In the genomic region with DNA sequence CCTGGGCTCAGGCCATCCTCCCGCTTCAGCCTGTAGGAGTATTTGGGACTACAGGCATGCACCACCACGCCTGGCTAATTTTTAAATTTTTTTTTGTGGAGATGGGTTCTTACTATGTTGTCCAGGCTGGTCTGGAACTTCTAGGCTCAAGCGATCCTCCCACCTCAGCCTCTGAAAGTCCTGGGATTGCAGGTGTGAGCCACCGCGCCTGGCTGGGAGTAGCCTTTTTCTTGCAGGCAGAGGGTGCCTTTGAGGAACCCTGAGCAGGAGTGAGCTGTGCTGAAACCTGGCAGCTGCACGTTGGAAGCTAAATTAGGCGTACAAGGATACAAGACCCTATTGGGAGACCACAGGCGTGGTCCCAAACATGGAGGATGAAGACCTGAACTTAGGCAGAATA, we compare ENCODE assay signal across 11 cellular contexts. TPM values are rescaled to one million over a fixed set of nuclear protein-coding genes. Genes with fewer than 3 reads are reported as not detected.
DNase-seq lines count a peak whose midpoint lies in the region; ATAC-seq and TF ChIP-seq lines count a peak whose summit lies in the region.
"Had no signal": no experiment of that assay in that cellular context is flagged by ENCODE, and none has a peak within 500 bp of the region (broad histone marks: within the 10 kb centered on the region; RNA-seq: fewer than 3 reads in every experiment).

No MANE protein-coding gene starts in this region.

- peaks cover 2% of the 10 kb centered on the region for H3K36me3 Mint-ChIP-seq in activated naive CD4-positive, alpha-beta T cell treated with anti-CD3 and anti-CD28 coated beads, Interleukin-2, amount 50 U/mL, for 24 hours
- no peaks in the 10 kb centered on the region for H3K36me3 Mint-ChIP-seq in activated naive CD4-positive, alpha-beta T cell treated with anti-CD3 and anti-CD28 coated beads, Interleukin-2, amount 50 U/mL, for 72 hours
- peaks cover 8% of the 10 kb centered on the region for H3K36me3 Mint-ChIP-seq in WTC11

- peaks cover 48% of the 10 kb centered on the region for H3K4me1 Mint-ChIP-seq in activated naive CD4-positive, alpha-beta T cell treated with anti-CD3 and anti-CD28 coated beads, Interleukin-2, amount 50 U/mL, for 24 hours
- peaks cover 22% of the 10 kb centered on the region for H3K4me1 Mint-ChIP-seq in WTC11

- H3K27me3 Mint-ChIP-seq in activated naive CD4-positive, alpha-beta T cell treated with anti-CD3 and anti-CD28 coated beads, Interleukin-2, amount 50 U/mL, for 24 hours, result no peaks in the 10 kb centered on the region
- no peaks in the 10 kb centered on the region for H3K27me3 Mint-ChIP-seq in WTC11 (ENCODE audit: low read depth)

- peak overlapping the region; percentile 86 for H3K27ac ChIP-seq in upper lobe of right lung

- H3K27me3 ChIP-seq in upper lobe of right lung, result no peaks in the 10 kb centered on the region
- no peaks in the 10 kb centered on the region; the same call in 1 of the 2 replicates for H3K27me3 ChIP-seq in BE2C

- H3K9me3 ChIP-seq in mucosa of descending colon (no peaks in the 10 kb centered on the region), upper lobe of right lung (no peaks in the 10 kb centered on the region), BE2C (no peaks in the 10 kb centered on the region)

- H3K4me1 ChIP-seq in mucosa of descending colon (ENCODE audit: low read depth) (peaks cover 19% of the 10 kb centered on the region), upper lobe of right lung (peaks cover 32% of the 10 kb centered on the region), BE2C (peaks cover 2% of the 10 kb centered on the region; the same call in 1 of the 2 replicates)

- POLR2A ChIA-PET in WTC11 (lab: Charles Lee), result no interaction called here

- peak overlapping the region; percentile 82 for H3K27ac Mint-ChIP-seq in activated naive CD4-positive, alpha-beta T cell treated with anti-CD3 and anti-CD28 coated beads, Interleukin-2, amount 50 U/mL, for 24 hours
- H3K27ac Mint-ChIP-seq in activated naive CD4-positive, alpha-beta T cell treated with anti-CD3 and anti-CD28 coated beads, Interleukin-2, amount 50 U/mL, for 72 hours, result peak overlapping the region in 1 of 2 donors; percentile 80
- H3K27ac Mint-ChIP-seq in WTC11, result peak overlapping the region; percentile 79; the same call in 1 of the 2 replicates

- CTCF ChIA-PET in WTC11 (lab: Charles Lee), result no interaction called here

- ATAC-seq in activated naive CD4-positive, alpha-beta T cell treated with anti-CD3 and anti-CD28 coated beads, Interleukin-2, amount 50 U/mL, for 72 hours, result no peak
- ATAC-seq in WTC11, result no peak
- no peak for ATAC-seq in mucosa of descending colon
- ATAC-seq in upper lobe of right lung, result no peak

- H3K36me3 ChIP-seq in mucosa of descending colon (ENCODE audit: low read depth) (no peaks in the 10 kb centered on the region), upper lobe of right lung (peaks cover 26% of the 10 kb centered on the region), BE2C (peaks cover 15% of the 10 kb centered on the region)

- DNase-seq in activated naive CD4-positive, alpha-beta T cell treated with anti-CD3 and anti-CD28 coated beads, Interleukin-2, amount 50 U/mL, for 72 hours (ENCODE audit: low spot score in 2 of 2), result no peak
- DNase-seq in WTC11 (ENCODE audit: low spot score) (no peak), mucosa of descending colon (peak in 2 of 3 donors; percentile 24 to 53), upper lobe of right lung (no peak), GM20000 (ENCODE audit: low spot score) (no peak), BE2C (no peak), NCI-H2196 (lab: John Stamatoyannopoulos, UW; ENCODE audit: unreplicated experiment) (no peak)
- DNase-seq: NCI-H1436 treated with DMSO at 0.1 percent for 48 hours had no signal

- peak overlapping the region; percentile 87 for H3K4me3 Mint-ChIP-seq in activated naive CD4-positive, alpha-beta T cell treated with anti-CD3 and anti-CD28 coated beads, Interleukin-2, amount 50 U/mL, for 24 hours
- H3K4me3 Mint-ChIP-seq in WTC11, result no peak overlapping the region

- TF ChIP-seq CTCF in WTC11 (IDR thresholded peaks at IDR 0.05), result no peak
- TF ChIP-seq CTCF in mucosa of descending colon (IDR thresholded peaks at IDR 0.05), result no peak
- no peak for TF ChIP-seq CTCF in upper lobe of right lung (IDR thresholded peaks at IDR 0.05)
- no peak for TF ChIP-seq CTCF in GM20000 (IDR thresholded peaks at IDR 0.05; ENCODE audit: extremely low read depth, missing control alignments)
- TF ChIP-seq CTCF in BE2C (IDR thresholded peaks at IDR 0.05; ENCODE audit: low read depth, low read length), result no peak

- intact Hi-C loops in mucosa of descending colon (cut with DNase I, micrococcal nuclease), result no loop called here
- intact Hi-C loops in upper lobe of right lung (cut with DNase I), result no loop called here

- no peaks in the 10 kb centered on the region for H3K9me3 Mint-ChIP-seq in activated naive CD4-positive, alpha-beta T cell treated with anti-CD3 and anti-CD28 coated beads, Interleukin-2, amount 50 U/mL, for 24 hours
- no peaks in the 10 kb centered on the region for H3K9me3 Mint-ChIP-seq in activated naive CD4-positive, alpha-beta T cell treated with anti-CD3 and anti-CD28 coated beads, Interleukin-2, amount 50 U/mL, for 72 hours
- no peaks in the 10 kb centered on the region for H3K9me3 Mint-ChIP-seq in WTC11
- H3K9me3 Mint-ChIP-seq: HFFc6 had no signal

- H3K4me3 ChIP-seq in mucosa of descending colon (no peak overlapping the region), upper lobe of right lung (no peak overlapping the region), BE2C (ENCODE audit: low read depth, low read length) (no peak overlapping the region)

TF ChIP-seq in WTC11, 78 proteins besides CTCF, POLR2A, EP300 and RAD21:
- TF ChIP-seq, protein P1, sequence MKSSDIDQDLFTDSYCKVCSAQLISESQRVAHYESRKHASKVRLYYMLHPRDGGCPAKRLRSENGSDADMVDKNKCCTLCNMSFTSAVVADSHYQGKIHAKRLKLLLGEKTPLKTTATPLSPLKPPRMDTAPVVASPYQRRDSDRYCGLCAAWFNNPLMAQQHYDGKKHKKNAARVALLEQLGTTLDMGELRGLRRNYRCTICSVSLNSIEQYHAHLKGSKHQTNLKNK (CRISPR knock-in tag; IDR thresholded peaks at IDR 0.05), result no peak

RNA-seq across cellular contexts. Expression of a gene that starts 8.0 kb away (rescaled TPM):
- 10 to 100 TPM in 1 of 2 donors, 1 to 10 TPM in 1; 8.1 to 86.8 TPM for total RNA-seq in activated naive CD4-positive, alpha-beta T cell treated with anti-CD3 and anti-CD28 coated beads, Interleukin-2, amount 50 U/mL, for 72 hours
- total RNA-seq in WTC11 (2021) (25.4 to 27.9 TPM (median 27.4 TPM) in 3 replicates), mucosa of descending colon (100 to 1,000 TPM; 142 to 221 (median 165) TPM), upper lobe of right lung (169 TPM)
- 110 TPM for polyA plus RNA-seq in BE2C (2012; ENCODE audit: insufficient read depth, insufficient read length, low read depth)

RNA-seq across cellular contexts. Expression of a gene that starts 11.2 kb away (rescaled TPM):
- total RNA-seq in activated naive CD4-positive, alpha-beta T cell treated with anti-CD3 and anti-CD28 coated beads, Interleukin-2, amount 50 U/mL, for 72 hours, result not detected
- total RNA-seq in WTC11 (2021) (2.9 to 3.8 TPM (median 3.0 TPM) in 3 replicates), mucosa of descending colon (100 to 1,000 TPM; 194 to 550 (median 341) TPM), upper lobe of right lung (not detected)
- polyA plus RNA-seq in BE2C (2012; ENCODE audit: insufficient read depth, insufficient read length, low read depth), result 0.11 TPM
- total RNA-seq: HFFc6, ureter had no signal

RNA-seq across cellular contexts. Expression of a gene that starts 25.6 kb away (rescaled TPM):
- not detected for total RNA-seq in activated naive CD4-positive, alpha-beta T cell treated with anti-CD3 and anti-CD28 coated beads, Interleukin-2, amount 50 U/mL, for 72 hours
- total RNA-seq in WTC11 (2021) (0.25 to 0.55 TPM (median 0.31 TPM) in 3 replicates), mucosa of descending colon (1 to 10 TPM; 1.2 to 7.8 (median 5.3) TPM), upper lobe of right lung (302 TPM)
- polyA plus RNA-seq in BE2C (2012; ENCODE audit: insufficient read depth, insufficient read length, low read depth), result 1.4 TPM

RNA-seq across cellular contexts. Expression of a gene that starts 51.1 kb away (rescaled TPM):
- not detected for total RNA-seq in activated naive CD4-positive, alpha-beta T cell treated with anti-CD3 and anti-CD28 coated beads, Interleukin-2, amount 50 U/mL, for 72 hours
- total RNA-seq in WTC11 (2021) (0.25 to 0.26 TPM in 2 of 3 replicates, not detected in the other), mucosa of descending colon (not detected), upper lobe of right lung (0.64 TPM)
- polyA plus RNA-seq in BE2C (2012; ENCODE audit: insufficient read depth, insufficient read length, low read depth), result not detected
- total RNA-seq: HFFc6, ureter had no signal

Comparison
In these comparisons a context has a peak if more than half of its experiments do, and no peak if none do; other contexts are left out.
1. DNase-seq: peak in mucosa of descending colon (2 of 3); none in activated naive CD4-positive, alpha-beta T cell treated with anti-CD3 and anti-CD28 coated beads, Interleukin-2, amount 50 U/mL, for 72 hours (0 of 2), WTC11 (single experiment), upper lobe of right lung (single experiment), GM20000 (single experiment), BE2C (single experiment) and NCI-H2196 (single experiment).
2. RNA of a gene that starts 11.2 kb away (total RNA-seq): 194 to 550 TPM in mucosa of descending colon; 2.9 to 3.8 TPM in WTC11, not detected in activated naive CD4-positive, alpha-beta T cell treated with anti-CD3 and anti-CD28 coated beads, Interleukin-2, amount 50 U/mL, for 72 hours and not detected in upper lobe of right lung (single experiment); every median in the first group is over 10 times any median in the second.
3. RNA of a gene that starts 25.6 kb away (total RNA-seq): 302 TPM in upper lobe of right lung (single experiment); 1.2 to 7.8 TPM in mucosa of descending colon, 0.25 to 0.55 TPM in WTC11 and not detected in activated naive CD4-positive, alpha-beta T cell treated with anti-CD3 and anti-CD28 coated beads, Interleukin-2, amount 50 U/mL, for 72 hours; every median in the first group is over 10 times any median in the second.